In genomic region chr12:49730050-49730449, GRCh38 we compare ENCODE assay signal across 7 cellular contexts.
"Had no signal": no experiment of that assay in that cellular context is flagged by ENCODE, and none has a peak within 500 bp of the region (broad histone marks: within the 10 kb centered on the region; RNA-seq: fewer than 3 reads in every experiment).

No MANE protein-coding gene starts in this region.

- H3K27ac ChIP-seq: HL-60, KMS-11 had no signal

- FAIRE-seq: HepG2, HTR-8/SVneo had no signal

- H3K4me2 ChIP-seq: KMS-11 had no signal

- ATAC-seq: HepG2 had no signal

- DNase-seq: IMR-90, KBM-7, KG1 had no signal

- H3K9ac ChIP-seq: KMS-11 had no signal
